ENCODE assay signal across 16 cellular contexts in the genomic region with DNA sequence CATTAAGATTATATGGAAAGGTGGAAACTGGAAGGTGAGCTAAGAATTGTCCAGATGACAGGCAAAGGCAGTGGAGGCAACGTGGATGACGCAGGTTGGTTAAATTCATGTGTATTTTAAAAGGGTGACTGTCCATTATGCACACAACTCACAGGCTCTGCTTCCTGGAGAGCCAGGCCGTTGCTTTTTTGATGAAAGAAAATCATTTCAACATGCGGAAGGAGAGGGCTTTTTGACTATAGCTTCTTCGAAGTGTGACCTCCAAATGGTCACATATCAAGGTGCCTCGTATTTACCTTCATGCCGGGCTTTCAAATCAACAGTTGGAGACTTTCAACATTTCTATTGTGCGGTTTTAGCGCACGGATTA.
DNase-seq lines count a peak whose midpoint lies in the region; ATAC-seq and TF ChIP-seq lines count a peak whose summit lies in the region.
"Had no signal": no experiment of that assay in that cellular context is flagged by ENCODE, and none has a peak within 500 bp of the region (broad histone marks: within the 10 kb centered on the region; RNA-seq: fewer than 3 reads in every experiment).

No MANE protein-coding gene starts in this region.

- peaks cover 6% of the 10 kb centered on the region for H3K27me3 Mint-ChIP-seq in GM23338 (ENCODE audit: insufficient read depth, low read depth, poor library complexity)

- H3K4me1 ChIP-seq in GM23338 (ENCODE audit: insufficient read depth): 0 out of 2 replicates have a peak, but pooled peaks cover 3% of the 10 kb centered on the region
- no peaks in the 10 kb centered on the region for H3K4me1 ChIP-seq in psoas muscle
- no peaks in the 10 kb centered on the region for H3K4me1 ChIP-seq in foreskin keratinocyte

- H3K4me3 Mint-ChIP-seq in GM23338: no peak overlapping the region
- H3K4me3 Mint-ChIP-seq: CD4-positive, CD25-positive, alpha-beta regulatory T cell; CD8-positive, alpha-beta T cell had no signal

- DNase-seq in GM23338 (ENCODE audit: low spot score) (no peak), WERI-Rb-1 (no peak), substantia nigra (lab: John Stamatoyannopoulos, UW) (no peak), psoas muscle (no peak), SIG-M5 (lab: John Stamatoyannopoulos, UW) (no peak), foreskin keratinocyte (no peak)
- DNase-seq: Caco-2; CD4-positive, CD25-positive, alpha-beta regulatory T cell; CD8-positive, alpha-beta T cell; DMS153; DND-41; GM23248; H9 had no signal

- H3K9me3 ChIP-seq in WERI-Rb-1 (ENCODE audit: severe bottlenecking) (peaks cover 26% of the 10 kb centered on the region), psoas muscle (no peaks in the 10 kb centered on the region)

- no peak overlapping the region for H3K27ac ChIP-seq in GM23338 (ENCODE audit: low read depth)
- H3K27ac ChIP-seq in WERI-Rb-1: peak overlapping the region; percentile 96
- H3K27ac ChIP-seq in substantia nigra (ENCODE audit: low read depth, low read length, poor library complexity, severe bottlenecking): peak overlapping the region; percentile 99
- H3K27ac ChIP-seq in psoas muscle: no peak overlapping the region
- H3K27ac ChIP-seq in foreskin keratinocyte: no peak overlapping the region
- H3K27ac ChIP-seq: BLaER1, C4-2B, GM23248 had no signal

- H3K9me3 Mint-ChIP-seq in GM23338: peaks cover 35% of the 10 kb centered on the region

- no peak overlapping the region for H3K4me2 ChIP-seq in GM23338
- H3K4me2 ChIP-seq: BLaER1 had no signal

- intact Hi-C loops in psoas muscle (cut with DNase I): no loop called here

- 89 to 93% (median 90%) methylated on average over 10 of the region's 10 CpGs for WGBS in psoas muscle, 3 donors

- no peak overlapping the region for H3K4me3 ChIP-seq in GM23338
- H3K4me3 ChIP-seq in WERI-Rb-1 (ENCODE audit: low read depth, low read length): no peak overlapping the region
- H3K4me3 ChIP-seq in psoas muscle: no peak overlapping the region
- H3K4me3 ChIP-seq: BLaER1, GM23248 had no signal

- H3F3A ChIP-seq in GM23338 (replicated peaks; ENCODE audit: low read depth): no peaks in the 10 kb centered on the region

- H2AFZ ChIP-seq in GM23338: 0 out of 2 replicates have a peak overlapping the region, but pooled peaks have one; percentile 14
- H2AFZ ChIP-seq: GM23248 had no signal

- H3K9me2 ChIP-seq in GM23338 (ENCODE audit: insufficient read depth): no peaks in the 10 kb centered on the region

- no peaks in the 10 kb centered on the region for H3K27me3 ChIP-seq in GM23338 (ENCODE audit: insufficient read depth)
- H3K27me3 ChIP-seq in WERI-Rb-1 (ENCODE audit: insufficient read depth, low read depth, severe bottlenecking): no peaks in the 10 kb centered on the region
- no peaks in the 10 kb centered on the region for H3K27me3 ChIP-seq in psoas muscle (ENCODE audit: insufficient read depth in 3 of 3, low read length in 2 of 3)
- H3K27me3 ChIP-seq in foreskin keratinocyte: no peaks in the 10 kb centered on the region
- H3K27me3 ChIP-seq: BLaER1 had no signal

- no peaks in the 10 kb centered on the region for H4K20me1 ChIP-seq in GM23338 (replicated peaks; ENCODE audit: insufficient read depth)
- H4K20me1 ChIP-seq: BLaER1 had no signal

- H3K79me2 ChIP-seq in GM23338 (replicated peaks; ENCODE audit: insufficient read depth): no peaks in the 10 kb centered on the region

- no peak for TF ChIP-seq CTCF in GM23338 (conservative IDR thresholded peaks at IDR 0.05; ENCODE audit: low read depth in 2 of 2)
- TF ChIP-seq CTCF in WERI-Rb-1 (IDR thresholded peaks at IDR 0.05; ENCODE audit: low read depth, low read length): no peak
- no peak for TF ChIP-seq CTCF in psoas muscle (IDR thresholded peaks at IDR 0.05)
- no peak for TF ChIP-seq CTCF in foreskin keratinocyte (conservative IDR thresholded peaks at IDR 0.05)

- peaks cover 30% of the 10 kb centered on the region for H3K36me3 Mint-ChIP-seq in GM23338 (ENCODE audit: low read depth)
- H3K36me3 Mint-ChIP-seq: CD4-positive, CD25-positive, alpha-beta regulatory T cell; CD8-positive, alpha-beta T cell had no signal

- H3K36me3 ChIP-seq in GM23338 (ENCODE audit: insufficient read depth): peaks cover 20% of the 10 kb centered on the region; the same call in 1 of the 2 replicates
- no peaks in the 10 kb centered on the region for H3K36me3 ChIP-seq in WERI-Rb-1
- no peaks in the 10 kb centered on the region for H3K36me3 ChIP-seq in psoas muscle (ENCODE audit: insufficient read depth in 1 of 2, low read depth in 1 of 2)
- H3K36me3 ChIP-seq: BLaER1 had no signal

- peaks cover 10% of the 10 kb centered on the region for H3K4me1 Mint-ChIP-seq in GM23338
- H3K4me1 Mint-ChIP-seq: CD4-positive, CD25-positive, alpha-beta regulatory T cell had no signal

- ATAC-seq in GM23338: no peak
- ATAC-seq in psoas muscle: no peak
- ATAC-seq in foreskin keratinocyte: no peak
- ATAC-seq: CD8-positive, alpha-beta T cell; HCT116 had no signal

- H3K27ac Mint-ChIP-seq in GM23338: no peak overlapping the region
- H3K27ac Mint-ChIP-seq: CD4-positive, CD25-positive, alpha-beta regulatory T cell; CD8-positive, alpha-beta T cell; H9 had no signal

TF ChIP-seq in GM23338, 12 proteins besides CTCF, POLR2A, EP300 and RAD21:
- TF ChIP-seq, protein P1, sequence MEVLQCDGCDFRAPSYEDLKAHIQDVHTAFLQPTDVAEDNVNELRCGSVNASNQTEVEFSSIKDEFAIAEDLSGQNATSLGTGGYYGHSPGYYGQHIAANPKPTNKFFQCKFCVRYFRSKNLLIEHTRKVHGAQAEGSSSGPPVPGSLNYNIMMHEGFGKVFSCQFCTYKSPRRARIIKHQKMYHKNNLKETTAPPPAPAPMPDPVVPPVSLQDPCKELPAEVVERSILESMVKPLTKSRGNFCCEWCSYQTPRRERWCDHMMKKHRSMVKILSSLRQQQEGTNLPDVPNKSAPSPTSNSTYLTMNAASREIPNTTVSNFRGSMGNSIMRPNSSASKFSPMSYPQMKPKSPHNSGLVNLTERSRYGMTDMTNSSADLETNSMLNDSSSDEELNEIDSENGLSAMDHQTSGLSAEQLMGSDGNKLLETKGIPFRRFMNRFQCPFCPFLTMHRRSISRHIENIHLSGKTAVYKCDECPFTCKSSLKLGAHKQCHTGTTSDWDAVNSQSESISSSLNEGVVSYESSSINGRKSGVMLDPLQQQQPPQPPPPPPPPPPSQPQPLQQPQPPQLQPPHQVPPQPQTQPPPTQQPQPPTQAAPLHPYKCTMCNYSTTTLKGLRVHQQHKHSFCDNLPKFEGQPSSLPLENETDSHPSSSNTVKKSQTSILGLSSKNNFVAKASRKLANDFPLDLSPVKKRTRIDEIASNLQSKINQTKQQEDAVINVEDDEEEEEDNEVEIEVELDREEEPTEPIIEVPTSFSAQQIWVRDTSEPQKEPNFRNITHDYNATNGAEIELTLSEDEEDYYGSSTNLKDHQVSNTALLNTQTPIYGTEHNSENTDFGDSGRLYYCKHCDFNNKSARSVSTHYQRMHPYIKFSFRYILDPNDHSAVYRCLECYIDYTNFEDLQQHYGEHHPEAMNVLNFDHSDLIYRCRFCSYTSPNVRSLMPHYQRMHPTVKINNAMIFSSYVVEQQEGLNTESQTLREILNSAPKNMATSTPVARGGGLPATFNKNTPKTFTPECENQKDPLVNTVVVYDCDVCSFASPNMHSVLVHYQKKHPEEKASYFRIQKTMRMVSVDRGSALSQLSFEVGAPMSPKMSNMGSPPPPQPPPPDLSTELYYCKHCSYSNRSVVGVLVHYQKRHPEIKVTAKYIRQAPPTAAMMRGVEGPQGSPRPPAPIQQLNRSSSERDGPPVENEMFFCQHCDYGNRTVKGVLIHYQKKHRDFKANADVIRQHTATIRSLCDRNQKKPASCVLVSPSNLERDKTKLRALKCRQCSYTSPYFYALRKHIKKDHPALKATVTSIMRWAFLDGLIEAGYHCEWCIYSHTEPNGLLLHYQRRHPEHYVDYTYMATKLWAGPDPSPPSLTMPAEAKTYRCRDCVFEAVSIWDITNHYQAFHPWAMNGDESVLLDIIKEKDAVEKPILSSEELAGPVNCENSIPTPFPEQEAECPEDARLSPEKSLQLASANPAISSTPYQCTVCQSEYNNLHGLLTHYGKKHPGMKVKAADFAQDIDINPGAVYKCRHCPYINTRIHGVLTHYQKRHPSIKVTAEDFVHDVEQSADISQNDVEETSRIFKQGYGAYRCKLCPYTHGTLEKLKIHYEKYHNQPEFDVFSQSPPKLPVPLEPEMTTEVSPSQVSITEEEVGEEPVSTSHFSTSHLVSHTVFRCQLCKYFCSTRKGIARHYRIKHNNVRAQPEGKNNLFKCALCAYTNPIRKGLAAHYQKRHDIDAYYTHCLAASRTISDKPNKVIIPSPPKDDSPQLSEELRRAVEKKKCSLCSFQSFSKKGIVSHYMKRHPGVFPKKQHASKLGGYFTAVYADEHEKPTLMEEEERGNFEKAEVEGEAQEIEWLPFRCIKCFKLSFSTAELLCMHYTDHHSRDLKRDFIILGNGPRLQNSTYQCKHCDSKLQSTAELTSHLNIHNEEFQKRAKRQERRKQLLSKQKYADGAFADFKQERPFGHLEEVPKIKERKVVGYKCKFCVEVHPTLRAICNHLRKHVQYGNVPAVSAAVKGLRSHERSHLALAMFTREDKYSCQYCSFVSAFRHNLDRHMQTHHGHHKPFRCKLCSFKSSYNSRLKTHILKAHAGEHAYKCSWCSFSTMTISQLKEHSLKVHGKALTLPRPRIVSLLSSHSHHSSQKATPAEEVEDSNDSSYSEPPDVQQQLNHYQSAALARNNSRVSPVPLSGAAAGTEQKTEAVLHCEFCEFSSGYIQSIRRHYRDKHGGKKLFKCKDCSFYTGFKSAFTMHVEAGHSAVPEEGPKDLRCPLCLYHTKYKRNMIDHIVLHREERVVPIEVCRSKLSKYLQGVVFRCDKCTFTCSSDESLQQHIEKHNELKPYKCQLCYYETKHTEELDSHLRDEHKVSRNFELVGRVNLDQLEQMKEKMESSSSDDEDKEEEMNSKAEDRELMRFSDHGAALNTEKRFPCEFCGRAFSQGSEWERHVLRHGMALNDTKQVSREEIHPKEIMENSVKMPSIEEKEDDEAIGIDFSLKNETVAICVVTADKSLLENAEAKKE (CRISPR knock-in tag; IDR thresholded peaks at IDR 0.05): no peak
- TF ChIP-seq CREB1 (CRISPR knock-in tag; IDR thresholded peaks at IDR 0.05; ENCODE audit: low read depth) (no peak), STAT1 (IDR thresholded peaks at IDR 0.05; ENCODE audit: unreplicated experiment) (no peak), NANOG (IDR thresholded peaks at IDR 0.05; ENCODE audit: borderline replicate concordance) (no peak), JUNB (IDR thresholded peaks at IDR 0.05; ENCODE audit: unreplicated experiment) (no peak), ZNF114 (CRISPR knock-in tag; IDR thresholded peaks at IDR 0.05) (no peak)
- TF ChIP-seq, protein P2, sequence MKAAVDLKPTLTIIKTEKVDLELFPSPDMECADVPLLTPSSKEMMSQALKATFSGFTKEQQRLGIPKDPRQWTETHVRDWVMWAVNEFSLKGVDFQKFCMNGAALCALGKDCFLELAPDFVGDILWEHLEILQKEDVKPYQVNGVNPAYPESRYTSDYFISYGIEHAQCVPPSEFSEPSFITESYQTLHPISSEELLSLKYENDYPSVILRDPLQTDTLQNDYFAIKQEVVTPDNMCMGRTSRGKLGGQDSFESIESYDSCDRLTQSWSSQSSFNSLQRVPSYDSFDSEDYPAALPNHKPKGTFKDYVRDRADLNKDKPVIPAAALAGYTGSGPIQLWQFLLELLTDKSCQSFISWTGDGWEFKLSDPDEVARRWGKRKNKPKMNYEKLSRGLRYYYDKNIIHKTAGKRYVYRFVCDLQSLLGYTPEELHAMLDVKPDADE (IDR thresholded peaks at IDR 0.05): no peak

Comparison
In these comparisons a context has a peak if more than half of its experiments do, and no peak if none do; other contexts are left out.
1. H3K27ac ChIP-seq: peak in WERI-Rb-1 (single experiment) and substantia nigra (single experiment); none in GM23338 (single experiment), psoas muscle (single experiment) and foreskin keratinocyte (single experiment).